1 cellular context compared by ENCODE assay signal in genomic region chr16:89687092-89687940, GRCh38.
TF ChIP-seq lines count a peak whose summit lies in the region.

No MANE protein-coding gene starts in this region.

TF ChIP-seq in HepG2, 621 proteins besides CTCF, POLR2A, EP300 and RAD21 (continued from another document and continues in another):
- peak; percentile 93 for TF ChIP-seq AHDC1 (CRISPR knock-in tag; IDR thresholded peaks at IDR 0.05; ENCODE audit: borderline replicate concordance)
- peak; percentile 84 for TF ChIP-seq IKZF4 (CRISPR knock-in tag; IDR thresholded peaks at IDR 0.05; ENCODE audit: borderline replicate concordance, low read depth, not compliant biosample characterization)
- TF ChIP-seq CHCHD3 (CRISPR knock-in tag; IDR thresholded peaks at IDR 0.05), result 0 out of 2 replicates have a peak, but pooled peaks have one; percentile 17
- peak; percentile 75; the same call in 1 of the 2 replicates for TF ChIP-seq ZNF768 (CRISPR knock-in tag; IDR thresholded peaks at IDR 0.05)
- TF ChIP-seq AFF4 (CRISPR knock-in tag; IDR thresholded peaks at IDR 0.05), result peak; percentile 49; the same call in 1 of the 2 replicates
- TF ChIP-seq ELK4 (CRISPR knock-in tag; IDR thresholded peaks at IDR 0.05; ENCODE audit: borderline replicate concordance), result peak; percentile 51; the same call in 1 of the 2 replicates
- no peak for TF ChIP-seq RBM22 (optimal IDR thresholded peaks at IDR 0.05; ENCODE audit: low read length)
- TF ChIP-seq SMARCE1 (IDR thresholded peaks at IDR 0.05; ENCODE audit: borderline replicate concordance), result no peak
- no peak for TF ChIP-seq ZNF382 (CRISPR knock-in tag; IDR thresholded peaks at IDR 0.05; ENCODE audit: borderline replicate concordance)
- TF ChIP-seq BATF2 (CRISPR knock-in tag; IDR thresholded peaks at IDR 0.05), result peak; percentile 91
- peak; percentile 99 for TF ChIP-seq SPEN (CRISPR knock-in tag; IDR thresholded peaks at IDR 0.05; ENCODE audit: low read depth)
- peak; percentile 93 for TF ChIP-seq CAMTA2 (CRISPR knock-in tag; IDR thresholded peaks at IDR 0.05; ENCODE audit: borderline replicate concordance)
- peak; percentile 98 for TF ChIP-seq MEF2D (CRISPR knock-in tag; IDR thresholded peaks at IDR 0.05)
- peak; percentile 99 for TF ChIP-seq ZNF556 (CRISPR knock-in tag; IDR thresholded peaks at IDR 0.05; ENCODE audit: borderline replicate concordance)
- TF ChIP-seq CENPT (CRISPR knock-in tag; IDR thresholded peaks at IDR 0.05; ENCODE audit: low read depth), result peak; percentile 11; the same call in 1 of the 2 replicates
- peak; percentile 93 for TF ChIP-seq RXRA (CRISPR knock-in tag; IDR thresholded peaks at IDR 0.05)
- TF ChIP-seq SOX5 (CRISPR knock-in tag; IDR thresholded peaks at IDR 0.05; ENCODE audit: borderline replicate concordance), result peak; percentile 96
- 0 out of 2 replicates have a peak, but pooled peaks have one; percentile 54 for TF ChIP-seq SETDB1 (CRISPR knock-in tag; IDR thresholded peaks at IDR 0.05; ENCODE audit: borderline replicate concordance)
- peak; percentile 99; the same call in 1 of the 2 replicates for TF ChIP-seq ZNF816 (CRISPR knock-in tag; IDR thresholded peaks at IDR 0.05; ENCODE audit: borderline replicate concordance)
- peak; percentile 95 for TF ChIP-seq ZFP1 (CRISPR knock-in tag; IDR thresholded peaks at IDR 0.05)
- TF ChIP-seq ZNF530 (CRISPR knock-in tag; IDR thresholded peaks at IDR 0.05; ENCODE audit: low read depth), result no peak
- no peak for TF ChIP-seq ATF7 (IDR thresholded peaks at IDR 0.05)
- TF ChIP-seq ATF7 (CRISPR knock-in tag; IDR thresholded peaks at IDR 0.05), result peak; percentile 75; the same call in 1 of the 2 replicates
- no peak for TF ChIP-seq ZNF432 (CRISPR knock-in tag; IDR thresholded peaks at IDR 0.05; ENCODE audit: borderline replicate concordance)
- TF ChIP-seq MXD4 (CRISPR knock-in tag; IDR thresholded peaks at IDR 0.05), result peak; percentile 97
- 0 out of 2 replicates have a peak, but pooled peaks have one; percentile 69 for TF ChIP-seq ZFP62 (CRISPR knock-in tag; IDR thresholded peaks at IDR 0.05)
- peak; percentile 94 for TF ChIP-seq ASH2L (IDR thresholded peaks at IDR 0.05; ENCODE audit: insufficient read length, low read depth, low read length)
- TF ChIP-seq MTF2 (CRISPR knock-in tag; IDR thresholded peaks at IDR 0.05; ENCODE audit: borderline replicate concordance), result no peak
- peak; percentile 97 for TF ChIP-seq ZNF33B (CRISPR knock-in tag; IDR thresholded peaks at IDR 0.05)
- TF ChIP-seq NRL (CRISPR knock-in tag; IDR thresholded peaks at IDR 0.05; ENCODE audit: borderline replicate concordance), result peak; percentile 97
- TF ChIP-seq CCDC6 (CRISPR knock-in tag; IDR thresholded peaks at IDR 0.05), result peak; percentile 99
- TF ChIP-seq NFIC (IDR thresholded peaks at IDR 0.05; ENCODE audit: low read length), result peak; percentile 74; the same call in 1 of the 2 replicates
- TF ChIP-seq KDM4B (CRISPR knock-in tag; IDR thresholded peaks at IDR 0.05), result no peak
- no peak; the same call in none of the 2 replicates for TF ChIP-seq ZNF614 (CRISPR knock-in tag; IDR thresholded peaks at IDR 0.05; ENCODE audit: borderline replicate concordance)
- peak; percentile 96 for TF ChIP-seq TSC22D2 (CRISPR knock-in tag; IDR thresholded peaks at IDR 0.05; ENCODE audit: borderline replicate concordance)
- peak; percentile 99 for TF ChIP-seq IKZF5 (CRISPR knock-in tag; IDR thresholded peaks at IDR 0.05)
- peak; percentile 96 for TF ChIP-seq ZNF546 (CRISPR knock-in tag; conservative IDR thresholded peaks at IDR 0.05)
- TF ChIP-seq SALL1 (CRISPR knock-in tag; IDR thresholded peaks at IDR 0.05), result peak; percentile 99
- TF ChIP-seq ETV6 (CRISPR knock-in tag; conservative IDR thresholded peaks at IDR 0.05), result peak; percentile 77; the same call in 1 of the 2 replicates
- peak; percentile 99 for TF ChIP-seq SRY (CRISPR knock-in tag; IDR thresholded peaks at IDR 0.05)
- no peak for TF ChIP-seq CC2D1A (CRISPR knock-in tag; IDR thresholded peaks at IDR 0.05)
- TF ChIP-seq ZNF121 (CRISPR knock-in tag; IDR thresholded peaks at IDR 0.05), result peak; percentile 92
- peak; percentile 98 for TF ChIP-seq ZIK1 (CRISPR knock-in tag; IDR thresholded peaks at IDR 0.05; ENCODE audit: borderline replicate concordance, low read depth)
- TF ChIP-seq GPN1 (CRISPR knock-in tag; IDR thresholded peaks at IDR 0.05; ENCODE audit: borderline replicate concordance), result no peak; the same call in 1 of the 2 replicates
- TF ChIP-seq ZNF138 (CRISPR knock-in tag; IDR thresholded peaks at IDR 0.05; ENCODE audit: low read depth), result no peak; the same call in 1 of the 2 replicates
- TF ChIP-seq CERS6 (CRISPR knock-in tag; IDR thresholded peaks at IDR 0.05), result peak; percentile 93
- peak; percentile 90 for TF ChIP-seq JUN (CRISPR knock-in tag; IDR thresholded peaks at IDR 0.05)
- TF ChIP-seq ZBTB10 (CRISPR knock-in tag; IDR thresholded peaks at IDR 0.05; ENCODE audit: borderline replicate concordance), result peak; percentile 85
- peak; percentile 55; the same call in 1 of the 2 replicates for TF ChIP-seq NFYC (CRISPR knock-in tag; IDR thresholded peaks at IDR 0.05)
- peak; percentile 83 for TF ChIP-seq THAP11 (CRISPR knock-in tag; IDR thresholded peaks at IDR 0.05)
- TF ChIP-seq BCL6 (CRISPR knock-in tag; IDR thresholded peaks at IDR 0.05), result peak; percentile 81
